Comparison of ENCODE assay signal across 8 cellular contexts in genomic region chr1:54199765-54200518, GRCh38. TPM values are rescaled to one million over a fixed set of nuclear protein-coding genes. Genes with fewer than 3 reads are reported as not detected.
DNase-seq lines count a peak whose midpoint lies in the region; ATAC-seq and TF ChIP-seq lines count a peak whose summit lies in the region.

TSS of gene CYB5RL (minus strand) at chr1:54200030. CDS start at chr1:54195616, 4,414 bp downstream.
TSS of gene MRPL37 (plus strand) at chr1:54200167. CDS start at chr1:54200244, 77 bp downstream.

- H3K36me3 Mint-ChIP-seq in activated naive CD4-positive, alpha-beta T cell treated with anti-CD3 and anti-CD28 coated beads for 36 hours (ENCODE audit: low read depth), result peaks cover 21% of the 10 kb centered on the region

- no peaks in the 10 kb centered on the region for H3K27me3 ChIP-seq in GM06990 (replicated peaks; ENCODE audit: control insufficient read depth, insufficient read depth, low read length)

- TF ChIP-seq CTCF in GM06990 (IDR thresholded peaks at IDR 0.05; ENCODE audit: insufficient read depth, low read length, poor library complexity, severe bottlenecking) (no peak), NB4 (IDR thresholded peaks at IDR 0.05; ENCODE audit: low read depth, low read length) (no peak)

- H3K27ac Mint-ChIP-seq in activated naive CD4-positive, alpha-beta T cell treated with anti-CD3 and anti-CD28 coated beads for 36 hours, result peak within 1 kb of the TSS; percentile 59

- peaks cover 32% of the 10 kb centered on the region for H3K4me1 Mint-ChIP-seq in activated naive CD4-positive, alpha-beta T cell treated with anti-CD3 and anti-CD28 coated beads for 36 hours (ENCODE audit: low read depth)

- no peaks in the 10 kb centered on the region for H3K9me3 Mint-ChIP-seq in activated naive CD4-positive, alpha-beta T cell treated with anti-CD3 and anti-CD28 coated beads for 36 hours

- peak; percentile 88 for DNase-seq in GM06990 (ENCODE audit: extremely low read depth, insufficient read length)
- DNase-seq in NB4 (ENCODE audit: low read depth), result peak; percentile 96
- DNase-seq in SK-N-DZ (ENCODE audit: low spot score), result peak; percentile 95
- peak; percentile 96 for DNase-seq in activated naive CD4-positive, alpha-beta T cell treated with anti-CD3 and anti-CD28 coated beads for 36 hours
- DNase-seq in globus pallidus (ENCODE audit: low spot score), result peak; percentile 89
- peak; percentile 87 for DNase-seq in non-pigmented ciliary epithelial cell (ENCODE audit: low read depth)
- peak; percentile 97 for DNase-seq in superior temporal gyrus (ENCODE audit: extremely low spot score)

- intact Hi-C loops in activated naive CD4-positive, alpha-beta T cell treated with anti-CD3 and anti-CD28 coated beads for 36 hours (cut with micrococcal nuclease), result loop anchor here (1.0 to 5.0 kb wide), 8 partner anchors 79 to 599 kb away; partner anchors contain the start of genes IFT25, TCEANC2 and TMEM59

- peak; percentile 97 for ATAC-seq in HG02571 (IDR thresholded peaks at IDR 0.05; ENCODE audit: unreplicated experiment)

- peak; percentile 77 for TF ChIP-seq POLR2A in NB4 (IDR thresholded peaks at IDR 0.05; ENCODE audit: extremely low read depth, insufficient read length)

- H3K4me3 ChIP-seq in GM06990 (replicated peaks; ENCODE audit: low read depth, low read length) (peak within 1 kb of the TSS; percentile 81), NB4 (ENCODE audit: low read depth, low read length) (peak within 1 kb of the TSS; percentile 95)

- H3K36me3 ChIP-seq in GM06990 (ENCODE audit: control insufficient read depth, insufficient read depth, low read length), result peaks cover 4% of the 10 kb centered on the region

- no peaks in the 10 kb centered on the region for H3K27me3 Mint-ChIP-seq in activated naive CD4-positive, alpha-beta T cell treated with anti-CD3 and anti-CD28 coated beads for 36 hours (ENCODE audit: low read depth)

- CTCF ChIA-PET in activated naive CD4-positive, alpha-beta T cell treated with anti-CD3 and anti-CD28 coated beads for 36 hours (lab: Charles Lee), result interaction anchor here (0.5 to 3.4 kb wide), 4 partner anchors 19 to 289 kb away, joined by 3 to 23 read pairs (median 6); no protein-coding TSS in a partner anchor

- peak within 1 kb of the TSS; percentile 92 for H3K4me3 Mint-ChIP-seq in activated naive CD4-positive, alpha-beta T cell treated with anti-CD3 and anti-CD28 coated beads for 36 hours

RNA-seq across cellular contexts. Expression of gene CYB5RL, which starts in this region (rescaled TPM):
- 12.1 and 18.6 TPM in 2 replicates for polyA plus RNA-seq in SK-N-DZ (2014; cell fraction: cytosol; rRNA removed)
- polyA plus RNA-seq in SK-N-DZ (2014; cell fraction: nucleus; rRNA removed), result 11.0 and 14.0 TPM in 2 replicates
- 10 to 100 TPM; 12.7 to 13.6 TPM for total RNA-seq in activated naive CD4-positive, alpha-beta T cell treated with anti-CD3 and anti-CD28 coated beads for 36 hours

RNA-seq across cellular contexts. Expression of gene MRPL37, which starts in this region (rescaled TPM):
- 90.9 and 96.7 TPM in 2 replicates for polyA plus RNA-seq in SK-N-DZ (2014; cell fraction: cytosol; rRNA removed)
- polyA plus RNA-seq in SK-N-DZ (2014; cell fraction: nucleus; rRNA removed), result 51.6 and 56.6 TPM in 2 replicates
- 100 to 1,000 TPM; 203 to 211 TPM for total RNA-seq in activated naive CD4-positive, alpha-beta T cell treated with anti-CD3 and anti-CD28 coated beads for 36 hours

Comparison
In these comparisons a context has a peak if more than half of its experiments do, and no peak if none do; other contexts are left out.
1. Peak in every context shown above with its lines: DNase-seq, ATAC-seq and H3K4me3 ChIP-seq.